ENCODE assay signal across 8 cellular contexts in the genomic region with DNA sequence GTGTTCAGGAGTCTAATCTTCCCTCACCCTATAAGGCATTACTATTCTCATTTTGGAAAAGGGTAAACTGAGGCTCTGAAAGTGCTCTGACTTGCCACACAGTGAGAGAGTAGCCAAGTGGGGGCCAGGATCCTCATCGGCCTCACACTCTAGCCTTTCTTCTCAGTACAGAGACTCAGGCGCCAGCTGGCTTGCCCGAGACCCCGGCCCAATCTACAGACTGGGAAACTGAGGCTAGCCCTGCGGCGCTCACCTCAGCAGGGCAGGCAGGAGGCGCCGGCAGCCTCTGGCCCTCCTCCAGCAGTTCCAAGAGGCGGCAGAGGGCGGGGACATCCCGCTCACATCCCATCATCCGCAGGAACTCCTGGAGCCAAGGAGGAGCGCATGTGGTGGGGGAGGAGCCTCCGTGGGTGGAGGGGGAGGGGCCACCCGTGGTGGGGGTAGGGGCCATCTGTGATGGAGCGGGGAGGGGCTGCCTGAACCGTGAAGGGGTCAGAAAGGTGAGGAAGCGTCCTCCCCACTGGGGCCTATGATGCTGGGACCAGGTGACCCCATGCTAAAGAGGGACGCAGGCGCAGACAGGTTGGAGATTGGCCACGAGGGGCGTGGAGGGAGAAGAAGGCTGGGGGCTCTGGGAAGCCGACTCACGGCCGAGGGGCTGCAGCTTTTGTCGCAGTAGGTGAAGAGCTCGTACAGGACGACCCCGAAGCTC. TPM values are rescaled to one million over a fixed set of nuclear protein-coding genes. Genes with fewer than 3 reads are reported as not detected.
DNase-seq lines count a peak whose midpoint lies in the region; ATAC-seq, FAIRE-seq and TF ChIP-seq lines count a peak whose summit lies in the region.

No MANE protein-coding gene starts in this region.

- TF ChIP-seq CTCF in bronchial epithelial cell (IDR thresholded peaks at IDR 0.05; ENCODE audit: insufficient read depth, low read length, severe bottlenecking) = peak; percentile 14
- no peak for TF ChIP-seq CTCF in mesothelial cell of epicardium (IDR thresholded peaks at IDR 0.05; ENCODE audit: unreplicated experiment)

- peak overlapping the region; percentile 95 for H3K27ac Mint-ChIP-seq in mesothelial cell of epicardium
- peak overlapping the region in 2 of 7 donors; percentile 42 to 55 for H3K27ac Mint-ChIP-seq in CD4-positive, alpha-beta memory T cell

- ATAC-seq in HG03139 (IDR thresholded peaks at IDR 0.05; ENCODE audit: unreplicated experiment) = no peak

- no peaks in the 10 kb centered on the region for H3K36me3 ChIP-seq in bronchial epithelial cell (ENCODE audit: control insufficient read depth, insufficient read depth, low read length)
- H3K36me3 ChIP-seq in CD4-positive, alpha-beta memory T cell (ENCODE audit: insufficient read depth, low read length) = peaks cover 59% of the 10 kb centered on the region

- DNase-seq in COLO829 (ENCODE audit: low spot score) (peak; percentile 81), NCI-H146 (lab: John Stamatoyannopoulos, UW) (peak; percentile 70), bronchial epithelial cell (ENCODE audit: low read depth) (peak; percentile 59), mesothelial cell of epicardium (ENCODE audit: low spot score in 2 of 2, unreplicated experiment in 2 of 2) (peak in 1 of 2 experiments; percentile 56), kidney glomerular epithelial cell (lab: John Stamatoyannopoulos, UW) (no peak)
- DNase-seq in activated effector memory CD4-positive, alpha-beta T cell treated with anti-CD3 and anti-CD28 coated beads, Interleukin-2, amount 50 U/mL, for 16 hours = no peak
- no peak for DNase-seq in CD4-positive, alpha-beta memory T cell

- POLR2A ChIA-PET in CD4-positive, alpha-beta memory T cell (lab: Charles Lee; ENCODE audit: partially characterized antibody) = interaction anchor here (0.6 to 1.5 kb wide), 3 partner anchors 9 to 30 kb away, joined by 3 read pairs; a partner anchor contains a TSS

- H3K4me1 Mint-ChIP-seq in mesothelial cell of epicardium = peaks cover 6% of the 10 kb centered on the region
- peaks cover 0 to 4% (median 3%) of the 10 kb centered on the region in 4 donors for H3K4me1 Mint-ChIP-seq in CD4-positive, alpha-beta memory T cell

- no peaks in the 10 kb centered on the region for H3K27me3 ChIP-seq in bronchial epithelial cell (ENCODE audit: control insufficient read depth, insufficient read depth, low read length)
- H3K27me3 ChIP-seq in CD4-positive, alpha-beta memory T cell (ENCODE audit: insufficient read depth, low read length) = no peaks in the 10 kb centered on the region

- intact Hi-C loops in CD4-positive, alpha-beta memory T cell (cut with micrococcal nuclease) = no loop called here

- peaks cover 23% of the 10 kb centered on the region for H3K27me3 Mint-ChIP-seq in mesothelial cell of epicardium (ENCODE audit: low read depth)
- no peaks in the 10 kb centered on the region for H3K27me3 Mint-ChIP-seq in CD4-positive, alpha-beta memory T cell

- CTCF ChIA-PET in CD4-positive, alpha-beta memory T cell (lab: Charles Lee; ENCODE audit: partially characterized antibody) = no interaction called here

- no peaks in the 10 kb centered on the region for H3K9me3 Mint-ChIP-seq in mesothelial cell of epicardium
- peaks cover 0 to 3% (median 0%) of the 10 kb centered on the region in 8 donors for H3K9me3 Mint-ChIP-seq in CD4-positive, alpha-beta memory T cell

- no peaks in the 10 kb centered on the region for H3K9me3 ChIP-seq in CD4-positive, alpha-beta memory T cell (ENCODE audit: control insufficient read depth in 1 of 2, low read length in 2 of 2)

- peak overlapping the region; percentile 75 for H3K4me3 Mint-ChIP-seq in mesothelial cell of epicardium
- no peak overlapping the region for H3K4me3 Mint-ChIP-seq in CD4-positive, alpha-beta memory T cell

- H3K27ac ChIP-seq in CD4-positive, alpha-beta memory T cell (ENCODE audit: low read depth, low read length) = no peak overlapping the region

- H3K4me3 ChIP-seq in bronchial epithelial cell (ENCODE audit: low read depth, low read length) = peak overlapping the region; percentile 48
- no peak overlapping the region for H3K4me3 ChIP-seq in CD4-positive, alpha-beta memory T cell (ENCODE audit: low read length in 2 of 2)

- H3K36me3 Mint-ChIP-seq in mesothelial cell of epicardium = no peaks in the 10 kb centered on the region
- H3K36me3 Mint-ChIP-seq in CD4-positive, alpha-beta memory T cell = peaks cover 37 to 59% of the 10 kb centered on the region in 2 donors

- no peak for FAIRE-seq in bronchial epithelial cell (lab: Jason Lieb, UNC)

- H3K4me1 ChIP-seq in CD4-positive, alpha-beta memory T cell (ENCODE audit: insufficient read depth, low read length) = no peaks in the 10 kb centered on the region

RNA-seq across cellular contexts. Expression of a gene that starts 8.7 kb away (rescaled TPM):
- not detected in 2 replicates for total RNA-seq in bronchial epithelial cell
- 0.35 to 1.0 TPM (median 0.92 TPM) in 3 replicates for total RNA-seq in mesothelial cell of epicardium
- total RNA-seq in CD4-positive, alpha-beta memory T cell = 1 to 10 TPM; 5.0 to 5.3 TPM
- polyA plus RNA-seq in CD4-positive, alpha-beta memory T cell = 1 to 10 TPM; 1.0 to 3.9 TPM

RNA-seq across cellular contexts. Expression of a gene that starts 17.8 kb away (rescaled TPM):
- 0.26 TPM in 2 replicates for total RNA-seq in bronchial epithelial cell
- total RNA-seq in mesothelial cell of epicardium = 10.7 to 12.3 TPM (median 11.2 TPM) in 3 replicates
- total RNA-seq in CD4-positive, alpha-beta memory T cell = 100 to 1,000 TPM; 132 to 135 TPM
- 10 to 100 TPM; 74.6 to 96.2 TPM for polyA plus RNA-seq in CD4-positive, alpha-beta memory T cell

RNA-seq across cellular contexts. Expression of a gene that starts 29.7 kb away (rescaled TPM):
- total RNA-seq in bronchial epithelial cell (1,530 and 1,590 TPM in 2 replicates), mesothelial cell of epicardium (1,706 to 1,840 TPM (median 1,775 TPM) in 3 replicates)
- 1,000 to 10,000 TPM; 3,084 to 3,117 TPM for total RNA-seq in CD4-positive, alpha-beta memory T cell
- polyA plus RNA-seq in CD4-positive, alpha-beta memory T cell = 1,000 to 10,000 TPM; 3,184 to 4,119 TPM

RNA-seq across cellular contexts. Expression of a gene that starts 35.1 kb away (rescaled TPM):
- total RNA-seq in bronchial epithelial cell (11.6 and 27.4 TPM in 2 replicates), mesothelial cell of epicardium (0.23 TPM in 1 of 3 replicates, not detected in the others)
- not detected for total RNA-seq in CD4-positive, alpha-beta memory T cell
- polyA plus RNA-seq in CD4-positive, alpha-beta memory T cell = under 1 TPM; 0.34 to 0.72 TPM

RNA-seq across cellular contexts. Expression of a gene that starts 41.7 kb away (rescaled TPM):
- total RNA-seq in bronchial epithelial cell = under 0.01 and 0.13 TPM in 2 replicates
- not detected in 3 replicates for total RNA-seq in mesothelial cell of epicardium
- 1 to 10 TPM; 2.6 to 2.9 TPM for total RNA-seq in CD4-positive, alpha-beta memory T cell
- polyA plus RNA-seq in CD4-positive, alpha-beta memory T cell = 1 to 10 TPM in 1 of 2 donors, under 1 TPM in 1; 0.92 to 1.2 TPM

Comparison
In these comparisons a context has a peak if more than half of its experiments do, and no peak if none do; other contexts are left out.
1. DNase-seq: peak in COLO829 (single experiment), NCI-H146 (single experiment) and bronchial epithelial cell (single experiment); none in activated effector memory CD4-positive, alpha-beta T cell treated with anti-CD3 and anti-CD28 coated beads, Interleukin-2, amount 50 U/mL, for 16 hours (single experiment), CD4-positive, alpha-beta memory T cell (0 of 5) and kidney glomerular epithelial cell (single experiment).